Comparison of ENCODE assay signal across 2 cellular contexts in the genomic region with DNA sequence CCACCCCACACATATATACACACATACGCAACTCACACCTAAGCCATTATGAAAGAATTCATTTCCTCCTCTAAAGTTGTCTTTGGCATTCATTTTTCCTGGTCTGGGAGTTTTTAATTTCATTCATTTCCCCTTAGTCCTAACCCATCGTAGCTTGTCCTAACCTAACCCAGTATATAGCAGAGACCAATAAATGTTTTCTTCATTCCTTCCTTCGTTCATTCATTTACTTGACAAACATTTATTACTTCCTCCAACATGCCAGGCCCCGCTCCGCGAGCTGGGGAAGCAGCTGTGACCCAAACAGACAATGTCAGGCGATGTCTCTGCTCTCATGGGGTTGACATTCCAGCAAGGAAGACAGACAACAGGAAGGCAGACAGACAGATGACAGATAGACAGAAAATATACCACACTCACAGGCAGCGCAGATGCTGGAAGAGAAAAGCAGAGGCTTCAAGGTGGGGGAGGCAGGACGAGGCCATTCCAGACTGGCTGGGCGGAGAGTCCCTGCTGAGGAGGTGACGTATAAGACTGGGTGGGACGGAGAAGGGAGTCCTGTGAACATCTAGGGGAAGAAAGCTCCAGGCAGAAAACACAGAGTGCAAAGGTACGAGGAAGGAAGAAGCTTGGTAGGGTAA.
A peak's percentile ranks its signal among the peaks of the same experiment; 100 is the strongest.
TF ChIP-seq lines count a peak whose summit lies in the region.

No MANE protein-coding gene starts in this region.

TF ChIP-seq in PFSK-1, 5 proteins besides CTCF, POLR2A, EP300 and RAD21:
- TF ChIP-seq FOXP2 (optimal IDR thresholded peaks at IDR 0.05; ENCODE audit: borderline replicate concordance, extremely low read depth, extremely low read length, insufficient read depth) (peak; percentile 88), TAF1 (IDR thresholded peaks at IDR 0.05; ENCODE audit: borderline replicate concordance, insufficient read depth, low read length) (no peak), POLR2AphosphoS5 (IDR thresholded peaks at IDR 0.05; ENCODE audit: low read depth, low read length) (no peak), SIN3A (IDR thresholded peaks at IDR 0.05; ENCODE audit: borderline replicate concordance, insufficient read depth, low read length) (no peak; the same call in 1 of the 2 replicates)
- TF ChIP-seq, protein P1, sequence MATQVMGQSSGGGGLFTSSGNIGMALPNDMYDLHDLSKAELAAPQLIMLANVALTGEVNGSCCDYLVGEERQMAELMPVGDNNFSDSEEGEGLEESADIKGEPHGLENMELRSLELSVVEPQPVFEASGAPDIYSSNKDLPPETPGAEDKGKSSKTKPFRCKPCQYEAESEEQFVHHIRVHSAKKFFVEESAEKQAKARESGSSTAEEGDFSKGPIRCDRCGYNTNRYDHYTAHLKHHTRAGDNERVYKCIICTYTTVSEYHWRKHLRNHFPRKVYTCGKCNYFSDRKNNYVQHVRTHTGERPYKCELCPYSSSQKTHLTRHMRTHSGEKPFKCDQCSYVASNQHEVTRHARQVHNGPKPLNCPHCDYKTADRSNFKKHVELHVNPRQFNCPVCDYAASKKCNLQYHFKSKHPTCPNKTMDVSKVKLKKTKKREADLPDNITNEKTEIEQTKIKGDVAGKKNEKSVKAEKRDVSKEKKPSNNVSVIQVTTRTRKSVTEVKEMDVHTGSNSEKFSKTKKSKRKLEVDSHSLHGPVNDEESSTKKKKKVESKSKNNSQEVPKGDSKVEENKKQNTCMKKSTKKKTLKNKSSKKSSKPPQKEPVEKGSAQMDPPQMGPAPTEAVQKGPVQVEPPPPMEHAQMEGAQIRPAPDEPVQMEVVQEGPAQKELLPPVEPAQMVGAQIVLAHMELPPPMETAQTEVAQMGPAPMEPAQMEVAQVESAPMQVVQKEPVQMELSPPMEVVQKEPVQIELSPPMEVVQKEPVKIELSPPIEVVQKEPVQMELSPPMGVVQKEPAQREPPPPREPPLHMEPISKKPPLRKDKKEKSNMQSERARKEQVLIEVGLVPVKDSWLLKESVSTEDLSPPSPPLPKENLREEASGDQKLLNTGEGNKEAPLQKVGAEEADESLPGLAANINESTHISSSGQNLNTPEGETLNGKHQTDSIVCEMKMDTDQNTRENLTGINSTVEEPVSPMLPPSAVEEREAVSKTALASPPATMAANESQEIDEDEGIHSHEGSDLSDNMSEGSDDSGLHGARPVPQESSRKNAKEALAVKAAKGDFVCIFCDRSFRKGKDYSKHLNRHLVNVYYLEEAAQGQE (IDR thresholded peaks at IDR 0.05; ENCODE audit: insufficient read depth in 1 of 2, low read depth in 2 of 2, low read length in 2 of 2): 0 out of 4 replicates have a peak, but pooled peaks of 1 of the 2 experiments have one; percentile 7
TF ChIP-seq in PFSK-1: peak in this region for 2.

TF ChIP-seq in H1, 55 proteins besides CTCF, POLR2A, EP300 and RAD21:
- TF ChIP-seq TAF7 (optimal IDR thresholded peaks at IDR 0.05; ENCODE audit: borderline replicate concordance, low read depth, low read length): no peak
- no peak for TF ChIP-seq SP4 (IDR thresholded peaks at IDR 0.05; ENCODE audit: low read length)
- no peak for TF ChIP-seq SIRT6 (IDR thresholded peaks at IDR 0.05; ENCODE audit: low read length)
- TF ChIP-seq NRF1 (IDR thresholded peaks at IDR 0.05; ENCODE audit: low read depth, low read length): no peak
